2 cellular contexts compared by ENCODE assay signal in the genomic region with DNA sequence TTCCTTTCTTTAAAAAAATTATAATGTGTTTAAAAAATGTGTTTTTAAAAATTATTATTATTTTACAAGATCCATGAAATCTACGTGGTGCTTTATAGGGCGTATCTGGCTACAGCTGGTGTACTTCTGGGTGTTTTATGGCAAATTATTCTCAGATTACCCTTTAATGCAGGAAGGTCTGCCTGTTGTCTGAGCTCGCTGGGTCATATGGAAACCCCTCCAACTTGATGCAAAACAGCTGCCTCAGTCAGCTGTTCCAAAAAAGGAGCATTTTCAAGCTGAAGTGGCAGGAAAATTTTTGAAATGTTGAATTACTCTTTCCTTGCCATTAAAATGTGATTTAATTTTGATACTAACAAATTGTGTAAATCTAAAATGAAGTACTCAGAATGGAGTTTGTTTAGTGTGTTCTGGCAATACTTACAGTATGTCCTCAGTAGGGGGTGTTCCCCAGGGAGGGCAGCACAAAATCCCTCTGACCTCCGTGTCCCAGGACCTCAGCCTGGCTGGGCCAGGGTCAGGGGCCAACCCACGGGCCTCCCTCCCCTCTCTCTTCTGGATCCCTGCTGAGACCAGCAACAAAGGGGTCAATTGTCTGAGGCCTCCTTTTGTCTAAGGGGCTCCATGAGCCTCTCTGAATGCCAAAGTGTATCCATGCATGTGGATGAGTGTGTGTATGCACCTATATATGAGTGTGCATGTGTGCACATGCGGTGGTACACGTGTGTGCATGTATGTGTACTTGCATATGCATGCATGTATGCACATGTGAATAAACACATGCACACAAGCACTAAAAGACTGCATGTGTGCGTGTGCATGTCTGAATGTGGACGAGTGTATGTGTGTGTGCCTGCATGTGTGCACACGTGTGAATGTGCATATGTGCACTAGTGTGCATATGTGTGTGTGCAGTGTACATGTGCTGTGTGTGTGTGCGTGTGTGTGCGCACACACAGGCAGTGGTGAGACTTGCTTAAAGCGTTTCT.
A peak's percentile ranks its signal among the peaks of the same experiment; 100 is the strongest.
TF ChIP-seq lines count a peak whose summit lies in the region.

No MANE protein-coding gene starts in this region.

TF ChIP-seq in GM23338, 12 proteins besides CTCF, POLR2A, EP300 and RAD21 (continues in another document):
- TF ChIP-seq ZNF331 (CRISPR knock-in tag; IDR thresholded peaks at IDR 0.05; ENCODE audit: low read depth), result 0 out of 2 replicates have a peak, but pooled peaks have one; percentile 19
- TF ChIP-seq, protein P1, sequence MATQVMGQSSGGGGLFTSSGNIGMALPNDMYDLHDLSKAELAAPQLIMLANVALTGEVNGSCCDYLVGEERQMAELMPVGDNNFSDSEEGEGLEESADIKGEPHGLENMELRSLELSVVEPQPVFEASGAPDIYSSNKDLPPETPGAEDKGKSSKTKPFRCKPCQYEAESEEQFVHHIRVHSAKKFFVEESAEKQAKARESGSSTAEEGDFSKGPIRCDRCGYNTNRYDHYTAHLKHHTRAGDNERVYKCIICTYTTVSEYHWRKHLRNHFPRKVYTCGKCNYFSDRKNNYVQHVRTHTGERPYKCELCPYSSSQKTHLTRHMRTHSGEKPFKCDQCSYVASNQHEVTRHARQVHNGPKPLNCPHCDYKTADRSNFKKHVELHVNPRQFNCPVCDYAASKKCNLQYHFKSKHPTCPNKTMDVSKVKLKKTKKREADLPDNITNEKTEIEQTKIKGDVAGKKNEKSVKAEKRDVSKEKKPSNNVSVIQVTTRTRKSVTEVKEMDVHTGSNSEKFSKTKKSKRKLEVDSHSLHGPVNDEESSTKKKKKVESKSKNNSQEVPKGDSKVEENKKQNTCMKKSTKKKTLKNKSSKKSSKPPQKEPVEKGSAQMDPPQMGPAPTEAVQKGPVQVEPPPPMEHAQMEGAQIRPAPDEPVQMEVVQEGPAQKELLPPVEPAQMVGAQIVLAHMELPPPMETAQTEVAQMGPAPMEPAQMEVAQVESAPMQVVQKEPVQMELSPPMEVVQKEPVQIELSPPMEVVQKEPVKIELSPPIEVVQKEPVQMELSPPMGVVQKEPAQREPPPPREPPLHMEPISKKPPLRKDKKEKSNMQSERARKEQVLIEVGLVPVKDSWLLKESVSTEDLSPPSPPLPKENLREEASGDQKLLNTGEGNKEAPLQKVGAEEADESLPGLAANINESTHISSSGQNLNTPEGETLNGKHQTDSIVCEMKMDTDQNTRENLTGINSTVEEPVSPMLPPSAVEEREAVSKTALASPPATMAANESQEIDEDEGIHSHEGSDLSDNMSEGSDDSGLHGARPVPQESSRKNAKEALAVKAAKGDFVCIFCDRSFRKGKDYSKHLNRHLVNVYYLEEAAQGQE (IDR thresholded peaks at IDR 0.05; ENCODE audit: unreplicated experiment), result no peak
- no peak for TF ChIP-seq EZH2 (IDR thresholded peaks at IDR 0.05; ENCODE audit: low read depth, unreplicated experiment)
- no peak for TF ChIP-seq ZNF114 (CRISPR knock-in tag; IDR thresholded peaks at IDR 0.05)
- TF ChIP-seq JUNB (IDR thresholded peaks at IDR 0.05; ENCODE audit: unreplicated experiment), result no peak
- TF ChIP-seq ZNF462 (CRISPR knock-in tag; IDR thresholded peaks at IDR 0.05), result 0 out of 2 replicates have a peak, but pooled peaks have one; percentile 28
- no peak for TF ChIP-seq NANOG (IDR thresholded peaks at IDR 0.05; ENCODE audit: borderline replicate concordance)
- no peak for TF ChIP-seq EZH2phosphoT487 (IDR thresholded peaks at IDR 0.05; ENCODE audit: unreplicated experiment)
- TF ChIP-seq CREB1 (CRISPR knock-in tag; IDR thresholded peaks at IDR 0.05; ENCODE audit: low read depth), result no peak

TF ChIP-seq in IMR-90, 13 proteins besides CTCF, POLR2A, EP300 and RAD21:
- TF ChIP-seq ELK1 (IDR thresholded peaks at IDR 0.05; ENCODE audit: borderline replicate concordance, low read depth, low read length) (no peak), BHLHE40 (IDR thresholded peaks at IDR 0.05; ENCODE audit: low read depth, low read length) (no peak), USF2 (IDR thresholded peaks at IDR 0.05; ENCODE audit: low read depth, low read length) (no peak), CEBPB (IDR thresholded peaks at IDR 0.05; ENCODE audit: low read depth, low read length) (no peak), FOS (IDR thresholded peaks at IDR 0.05; ENCODE audit: low read depth, low read length) (no peak), MXI1 (IDR thresholded peaks at IDR 0.05; ENCODE audit: borderline replicate concordance, low read depth, low read length) (no peak), CHD1 (IDR thresholded peaks at IDR 0.05; ENCODE audit: low read depth, low read length) (no peak), RCOR1 (IDR thresholded peaks at IDR 0.05; ENCODE audit: insufficient replicate concordance, low read length) (no peak), MAFK (IDR thresholded peaks at IDR 0.05; ENCODE audit: low read depth, low read length) (no peak), RFX5 (IDR thresholded peaks at IDR 0.05; ENCODE audit: low read depth, low read length) (no peak), MAZ (IDR thresholded peaks at IDR 0.05; ENCODE audit: borderline replicate concordance, low read depth, low read length) (no peak), NFE2L2 (IDR thresholded peaks at IDR 0.05; ENCODE audit: low read depth, low read length) (no peak), SMC3 (IDR thresholded peaks at IDR 0.05; ENCODE audit: low read depth, low read length) (no peak)
